In the genomic region with DNA sequence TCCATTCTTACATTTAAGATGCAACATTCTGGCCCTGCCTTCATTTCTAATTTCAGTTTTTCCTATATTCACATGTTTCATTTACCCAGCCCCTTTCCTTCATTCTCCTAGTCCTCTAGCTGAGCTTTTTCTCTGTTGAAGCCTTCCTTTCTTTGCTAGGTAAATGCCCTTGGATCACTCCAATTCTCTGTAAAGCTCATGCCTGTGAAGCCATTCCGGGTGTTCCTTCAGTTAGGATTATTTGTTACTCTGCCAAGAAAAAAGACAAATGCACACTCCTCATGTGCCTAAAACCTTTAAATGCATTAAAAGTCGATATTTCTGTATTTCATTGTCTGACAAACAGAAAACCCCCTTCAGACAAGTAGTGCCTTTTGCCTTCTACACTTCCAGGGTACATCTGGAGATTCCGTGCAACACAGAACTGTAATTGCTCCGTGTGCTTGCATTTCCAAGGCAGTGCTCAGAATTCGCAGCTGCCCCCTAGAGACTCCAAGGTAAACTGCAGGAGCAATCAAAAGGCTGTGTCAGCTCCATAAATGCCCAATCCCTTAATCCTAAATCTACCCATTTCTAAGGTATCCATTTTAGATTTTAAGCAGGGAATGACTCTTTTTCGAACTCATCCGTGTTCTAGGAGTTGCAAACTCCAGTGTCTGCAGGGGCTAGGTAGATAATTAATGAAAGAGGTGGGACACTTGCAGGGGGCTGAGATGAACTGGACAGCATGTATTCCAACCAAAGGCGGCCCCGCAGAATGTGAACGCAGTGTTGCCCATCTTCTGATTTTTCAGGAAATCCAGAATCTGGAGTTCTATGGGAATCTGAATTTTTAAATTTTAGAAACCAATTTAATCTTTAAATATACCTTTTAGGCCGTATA, we compare ENCODE assay signal across 8 cellular contexts.
A peak's percentile ranks its signal among the peaks of the same experiment; 100 is the strongest.
DNase-seq lines count a peak whose midpoint lies in the region; ATAC-seq and TF ChIP-seq lines count a peak whose summit lies in the region.

No MANE protein-coding gene starts in this region.

- H3K36me3 ChIP-seq in endodermal cell (ENCODE audit: control insufficient read depth, insufficient read depth, low read length), result no peaks in the 10 kb centered on the region
- no peaks in the 10 kb centered on the region for H3K36me3 ChIP-seq in tibial artery

- H3K9me3 ChIP-seq in CD4-positive, alpha-beta T cell (ENCODE audit: control insufficient read depth, low read length), result no peaks in the 10 kb centered on the region
- H3K9me3 ChIP-seq in endodermal cell (ENCODE audit: control insufficient read depth, low read length), result no peaks in the 10 kb centered on the region
- H3K9me3 ChIP-seq in tibial artery, result no peaks in the 10 kb centered on the region

- H3K4me1 ChIP-seq in endodermal cell (ENCODE audit: control insufficient read depth, insufficient read depth, low read length) (no peaks in the 10 kb centered on the region), tibial artery (no peaks in the 10 kb centered on the region)

- H3K4me3 Mint-ChIP-seq in CD4-positive, alpha-beta T cell, result no peak overlapping the region
- no peak overlapping the region for H3K4me3 Mint-ChIP-seq in endodermal cell

- intact Hi-C loops in CD4-positive, alpha-beta T cell (cut with DNase I, micrococcal nuclease), result loop anchor here in 1 of 2 experiments (5.0 kb wide), 1 partner anchor 744 kb away; no protein-coding TSS in a partner anchor
- intact Hi-C loops in tibial artery (cut with DNase I; ENCODE audit: low total_unique reads), result no loop called here

- no peak overlapping the region for H3K9ac ChIP-seq in endodermal cell (ENCODE audit: extremely low read depth, low read length, poor library complexity, severe bottlenecking)

- peaks cover 4% of the 10 kb centered on the region for H3K27me3 Mint-ChIP-seq in CD4-positive, alpha-beta T cell
- H3K27me3 Mint-ChIP-seq in endodermal cell (ENCODE audit: insufficient read depth), result peaks cover 48% of the 10 kb centered on the region

- H3K27me3 ChIP-seq in CD4-positive, alpha-beta T cell (ENCODE audit: control insufficient read depth, insufficient read depth, low read length), result no peaks in the 10 kb centered on the region
- H3K27me3 ChIP-seq in endodermal cell (ENCODE audit: control insufficient read depth, insufficient read depth, low read length, poor library complexity, severe bottlenecking) (peaks cover 35% of the 10 kb centered on the region), tibial artery (no peaks in the 10 kb centered on the region)

- no peak overlapping the region for H3K4me3 ChIP-seq in endodermal cell (ENCODE audit: low read length)
- no peak overlapping the region for H3K4me3 ChIP-seq in tibial artery

- no peak for DNase-seq in CD4-positive, alpha-beta T cell
- DNase-seq in HS-5 (ENCODE audit: low read depth) (peak; percentile 13), RPMI8226 (peak; percentile 27), endodermal cell (peak; percentile 85), medulla oblongata (ENCODE audit: extremely low spot score) (peak; percentile 80), tibial artery (peak in 1 of 2 donors; percentile 33), T-helper 9 cell (no peak)

- H3K36me3 Mint-ChIP-seq in CD4-positive, alpha-beta T cell (ENCODE audit: low read depth), result no peaks in the 10 kb centered on the region
- H3K36me3 Mint-ChIP-seq in endodermal cell (ENCODE audit: low read depth), result no peaks in the 10 kb centered on the region

- POLR2A ChIA-PET in CD4-positive, alpha-beta T cell (lab: Charles Lee), result no interaction called here

- CTCF ChIA-PET in CD4-positive, alpha-beta T cell (lab: Charles Lee), result no interaction called here

- no peaks in the 10 kb centered on the region for H3K9me3 Mint-ChIP-seq in CD4-positive, alpha-beta T cell
- no peaks in the 10 kb centered on the region for H3K9me3 Mint-ChIP-seq in endodermal cell

- peak; percentile 39 for ATAC-seq in CD4-positive, alpha-beta T cell (ENCODE audit: poor library complexity)
- ATAC-seq in GM18867 (IDR thresholded peaks at IDR 0.05; ENCODE audit: unreplicated experiment), result peak; percentile 76

- no peaks in the 10 kb centered on the region for H3K4me1 Mint-ChIP-seq in CD4-positive, alpha-beta T cell (ENCODE audit: low read depth)
- no peaks in the 10 kb centered on the region for H3K4me1 Mint-ChIP-seq in endodermal cell

- peak; percentile 62 for TF ChIP-seq CTCF in CD4-positive, alpha-beta T cell (IDR thresholded peaks at IDR 0.05)
- TF ChIP-seq CTCF in endodermal cell (conservative IDR thresholded peaks at IDR 0.05) (peak; percentile 100), tibial artery (IDR thresholded peaks at IDR 0.05) (peak; percentile 63 to 80)

- H3K27ac Mint-ChIP-seq in CD4-positive, alpha-beta T cell, result no peak overlapping the region
- no peak overlapping the region for H3K27ac Mint-ChIP-seq in endodermal cell

- H3K27ac ChIP-seq in CD4-positive, alpha-beta T cell (ENCODE audit: low read depth, low read length), result no peak overlapping the region
- H3K27ac ChIP-seq in endodermal cell (ENCODE audit: low read depth, low read length) (no peak overlapping the region), tibial artery (no peak overlapping the region)

- 45 to 48% methylated on average over 10 to 11 of the region's 11 CpGs for WGBS in endodermal cell (ENCODE audit: insufficient coverage in 1 of 2, insufficient read length in 1 of 2), 2 experiments

Comparison
In these comparisons a context has a peak if more than half of its experiments do, and no peak if none do; other contexts are left out.
1. DNase-seq: peak in HS-5 (single experiment), RPMI8226 (single experiment), endodermal cell (single experiment) and medulla oblongata (single experiment); none in CD4-positive, alpha-beta T cell (0 of 10) and T-helper 9 cell (single experiment).
2. Peak in every context shown above with its lines, with median percentiles within 50 percentile points of each other: CTCF ChIP-seq.